Comparison of ENCODE assay signal across 8 cellular contexts in the genomic region with DNA sequence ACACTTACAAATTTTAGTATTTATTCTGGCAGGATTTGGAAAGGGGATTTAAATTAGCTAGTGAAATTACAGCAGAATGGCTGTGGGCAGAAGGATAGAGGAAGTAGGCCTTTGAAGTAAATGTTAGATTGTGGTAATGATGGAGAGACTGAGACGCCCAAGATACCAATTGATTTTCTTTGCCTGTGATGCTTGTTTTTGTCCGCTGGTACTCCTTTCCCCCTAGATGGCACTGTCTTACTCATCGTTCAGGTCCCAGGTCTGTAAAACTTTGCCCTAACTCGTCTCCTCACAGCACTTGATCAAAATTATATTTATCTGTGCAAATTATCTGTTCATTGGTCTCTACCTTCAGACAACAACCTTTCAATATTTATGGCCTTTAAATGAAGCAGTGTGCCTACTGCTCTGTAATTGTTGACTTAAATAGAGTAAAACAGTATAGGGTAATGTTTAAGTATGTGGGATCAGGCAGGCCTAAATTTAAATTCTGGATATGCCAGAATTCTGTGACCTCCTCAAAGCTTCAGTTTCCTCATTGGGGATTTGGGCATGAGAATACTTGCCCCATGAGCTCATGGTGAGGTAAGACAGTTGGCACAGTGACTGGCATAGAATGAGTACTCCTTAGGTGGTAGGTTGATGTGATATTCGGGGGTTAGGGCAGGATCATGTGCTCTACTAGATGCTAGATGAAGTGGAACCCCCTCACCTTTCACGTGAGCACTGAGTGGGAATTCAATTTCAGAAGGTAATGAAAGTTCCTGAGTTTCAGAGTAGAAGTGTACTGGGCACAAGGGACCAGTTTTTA. TPM values are rescaled to one million over a fixed set of nuclear protein-coding genes. Genes with fewer than 3 reads are reported as not detected.
A peak's percentile ranks its signal among the peaks of the same experiment; 100 is the strongest.
DNase-seq lines count a peak whose midpoint lies in the region; ATAC-seq and TF ChIP-seq lines count a peak whose summit lies in the region.

No MANE protein-coding gene starts in this region.

- H3K27me3 Mint-ChIP-seq in activated CD8-positive, alpha-beta T cell treated with anti-CD3 and anti-CD28 coated beads, Interleukin-2, amount 10 ng/mL, durations not matched to agents 7 days and 5 days (ENCODE audit: low read depth), result no peaks in the 10 kb centered on the region
- H3K27me3 Mint-ChIP-seq in immature natural killer cell (ENCODE audit: low read depth in 3 of 3), result peaks cover 0 to 3% (median 2%) of the 10 kb centered on the region in 3 donors

- H3K27me3 ChIP-seq in HCT116 (ENCODE audit: insufficient read depth, low read length), result no peaks in the 10 kb centered on the region

- CTCF ChIA-PET in HCT116 (lab: Charles Lee), result no interaction called here
- CTCF ChIA-PET in activated CD8-positive, alpha-beta T cell treated with anti-CD3 and anti-CD28 coated beads, Interleukin-2, amount 10 ng/mL, durations not matched to agents 7 days and 5 days (lab: Charles Lee), result interaction anchor here (0.7 to 1.9 kb wide), 18 partner anchors 10 to 290 kb away, joined by 3 to 10 read pairs (median 4); no protein-coding TSS in a partner anchor

- H3K9me3 Mint-ChIP-seq in activated CD8-positive, alpha-beta T cell treated with anti-CD3 and anti-CD28 coated beads, Interleukin-2, amount 10 ng/mL, durations not matched to agents 7 days and 5 days (ENCODE audit: insufficient read depth), result no peaks in the 10 kb centered on the region
- no peaks in the 10 kb centered on the region for H3K9me3 Mint-ChIP-seq in immature natural killer cell

- peak; percentile 62 for TF ChIP-seq RAD21 in HCT116 (IDR thresholded peaks at IDR 0.05; ENCODE audit: low read depth)

- H4K20me1 ChIP-seq in HCT116 (ENCODE audit: insufficient read depth), result no peaks in the 10 kb centered on the region; the same call in 1 of the 2 replicates

- no peak overlapping the region for H2AFZ ChIP-seq in HCT116 (ENCODE audit: low read depth, low read length, poor library complexity, severe bottlenecking)

- peak; percentile 29 for DNase-seq in stimulated activated CD4-positive, alpha-beta T cell treated with anti-CD3 and anti-CD28 coated beads, Interleukin-4, amount 100 ng/mL, for 24 hours
- no peak for DNase-seq in stimulated activated CD4-positive, alpha-beta T cell treated with anti-CD3 and anti-CD28 coated beads, Interleukin-2, amount 100 ng/mL, for 48 hours
- DNase-seq in HCT116 (ENCODE audit: low read depth, low spot score) (no peak), LNCaP clone FGC (ENCODE audit: low read depth) (no peak), immature natural killer cell (peak; percentile 25 to 45 (median 36)), substantia nigra (lab: John Stamatoyannopoulos, UW) (no peak)
- peak; percentile 57 for DNase-seq in activated CD8-positive, alpha-beta T cell treated with anti-CD3 and anti-CD28 coated beads, Interleukin-2, amount 10 ng/mL, durations not matched to agents 7 days and 5 days
- DNase-seq in stimulated activated CD8-positive, alpha-beta memory T cell treated with anti-CD3 and anti-CD28 coated beads, Interleukin-4, amount 100 ng/mL, for 48 hours, result no peak

- POLR2A ChIA-PET in HCT116 (lab: Charles Lee), result no interaction called here
- POLR2A ChIA-PET in activated CD8-positive, alpha-beta T cell treated with anti-CD3 and anti-CD28 coated beads, Interleukin-2, amount 10 ng/mL, durations not matched to agents 7 days and 5 days (lab: Charles Lee), result interaction anchor here (1.1 kb wide), 1 partner anchor 52 kb away, joined by 4 read pairs; no protein-coding TSS in a partner anchor

- H3K9me3 ChIP-seq in HCT116 (ENCODE audit: control insufficient read depth in 1 of 2, insufficient read depth in 1 of 2, low read depth in 1 of 2, low read length in 2 of 2), result no peaks in the 10 kb centered on the region

- TF ChIP-seq CTCF in HCT116 (IDR thresholded peaks at IDR 0.05 in 2 of 3, conservative IDR thresholded peaks at IDR 0.05 in 1 of 3; ENCODE audit: borderline replicate concordance in 1 of 3, insufficient read depth in 1 of 3, low read depth in 2 of 3, low read length in 2 of 3) (peak; percentile 30 to 53 (median 48); a peak in 5 of 6 replicates), LNCaP clone FGC (IDR thresholded peaks at IDR 0.05; ENCODE audit: control insufficient read depth, extremely low read depth, insufficient read depth) (peak; percentile 64)

- H3K4me3 Mint-ChIP-seq in activated CD8-positive, alpha-beta T cell treated with anti-CD3 and anti-CD28 coated beads, Interleukin-2, amount 10 ng/mL, durations not matched to agents 7 days and 5 days, result no peak overlapping the region
- peak overlapping the region in 1 of 5 donors; percentile 39 for H3K4me3 Mint-ChIP-seq in immature natural killer cell

- H3K79me2 ChIP-seq in HCT116 (ENCODE audit: insufficient read depth, low read length), result peaks cover 94% of the 10 kb centered on the region

- peaks cover 41% of the 10 kb centered on the region for H3K4me1 Mint-ChIP-seq in activated CD8-positive, alpha-beta T cell treated with anti-CD3 and anti-CD28 coated beads, Interleukin-2, amount 10 ng/mL, durations not matched to agents 7 days and 5 days (ENCODE audit: low read depth)
- peaks cover 72 to 89% of the 10 kb centered on the region in 2 donors for H3K4me1 Mint-ChIP-seq in immature natural killer cell

- no peak overlapping the region for H3K9ac ChIP-seq in HCT116 (ENCODE audit: low read length)

- H3K4me1 ChIP-seq in HCT116 (ENCODE audit: control insufficient read depth in 1 of 2, insufficient read depth in 2 of 2, low read length in 2 of 2), result peaks cover 3 to 10% of the 10 kb centered on the region in 2 experiments; a peak in 3 of 4 replicates

- no peaks in the 10 kb centered on the region for H3K9me2 ChIP-seq in HCT116 (ENCODE audit: insufficient read depth)

- no peak overlapping the region for H3K4me2 ChIP-seq in HCT116 (ENCODE audit: low read length)

- H3K36me3 Mint-ChIP-seq in activated CD8-positive, alpha-beta T cell treated with anti-CD3 and anti-CD28 coated beads, Interleukin-2, amount 10 ng/mL, durations not matched to agents 7 days and 5 days (ENCODE audit: low read depth), result peaks cover 26% of the 10 kb centered on the region
- H3K36me3 Mint-ChIP-seq in immature natural killer cell, result no peaks in the 10 kb centered on the region

- H3K36me3 ChIP-seq in HCT116 (ENCODE audit: control insufficient read depth in 1 of 2, insufficient read depth in 2 of 2, low read length in 2 of 2), result no peaks in the 10 kb centered on the region

- peak; percentile 81 for ATAC-seq in HCT116
- ATAC-seq in activated CD8-positive, alpha-beta T cell treated with anti-CD3 and anti-CD28 coated beads, Interleukin-2, amount 10 ng/mL, durations not matched to agents 7 days and 5 days, result peak; percentile 95

- peak overlapping the region; percentile 58 for H3K27ac Mint-ChIP-seq in activated CD8-positive, alpha-beta T cell treated with anti-CD3 and anti-CD28 coated beads, Interleukin-2, amount 10 ng/mL, durations not matched to agents 7 days and 5 days
- peak overlapping the region; percentile 12 to 77 (median 68) for H3K27ac Mint-ChIP-seq in immature natural killer cell

- TF ChIP-seq POLR2A in HCT116 (IDR thresholded peaks at IDR 0.05; ENCODE audit: borderline replicate concordance, extremely low read depth, insufficient read depth, insufficient read length), result no peak

- H3K4me3 ChIP-seq in HCT116 (replicated peaks in 1 of 2; ENCODE audit: low read depth in 1 of 2, low read length in 2 of 2) (no peak overlapping the region), LNCaP clone FGC (ENCODE audit: low read depth, low read length) (no peak overlapping the region)

- intact Hi-C loops in HCT116 (cut with micrococcal nuclease), result no loop called here

- no TSS peak for BruUV-seq in HCT116 (replicated peaks; lab: Mats Ljungman, UMichigan)

- RAD21 ChIA-PET in HCT116 (lab: Charles Lee; ENCODE audit: low non-redundant PET in 1 of 2, low total read pairs in 2 of 2, uncharacterized antibody in 2 of 2, unreplicated experiment in 2 of 2), result no interaction called here

- no peak overlapping the region for H3K27ac ChIP-seq in HCT116 (ENCODE audit: low read depth, low read length)
- no peak overlapping the region for H3K27ac ChIP-seq in substantia nigra (ENCODE audit: low read depth, low read length, poor library complexity, severe bottlenecking)

TF ChIP-seq in HCT116, 20 proteins besides CTCF, POLR2A, EP300 and RAD21:
- TF ChIP-seq ZFX (IDR thresholded peaks at IDR 0.05) (no peak), CBX3 (IDR thresholded peaks at IDR 0.05; ENCODE audit: low read depth) (0 out of 2 replicates have a peak, but pooled peaks have one; percentile 18)

RNA-seq across cellular contexts. Expression of a gene that starts 14.7 kb away (rescaled TPM):
- total RNA-seq in HCT116 (2021; ENCODE audit: unreplicated experiment), result 38.1 TPM
- polyA plus RNA-seq in HCT116 (2012), result 13.4 and 16.3 TPM in 2 replicates
- 10 to 100 TPM; 41.0 to 44.0 TPM for total RNA-seq in activated CD8-positive, alpha-beta T cell treated with anti-CD3 and anti-CD28 coated beads, Interleukin-2, amount 10 ng/mL, durations not matched to agents 7 days and 5 days
- polyA plus RNA-seq in immature natural killer cell, result 10 to 100 TPM; 37.7 to 63.4 (median 39.4) TPM

RNA-seq across cellular contexts. Expression of a gene that starts 50.7 kb away (rescaled TPM):
- 23.7 TPM for total RNA-seq in HCT116 (2021; ENCODE audit: unreplicated experiment)
- 8.4 and 8.7 TPM in 2 replicates for polyA plus RNA-seq in HCT116 (2012)
- 10 to 100 TPM; 81.7 to 84.3 TPM for total RNA-seq in activated CD8-positive, alpha-beta T cell treated with anti-CD3 and anti-CD28 coated beads, Interleukin-2, amount 10 ng/mL, durations not matched to agents 7 days and 5 days
- polyA plus RNA-seq in immature natural killer cell, result 10 to 100 TPM; 15.3 to 29.3 (median 24.0) TPM

Comparison
In these comparisons a context has a peak if more than half of its experiments do, and no peak if none do; other contexts are left out.
1. DNase-seq: peak in stimulated activated CD4-positive, alpha-beta T cell treated with anti-CD3 and anti-CD28 coated beads, Interleukin-4, amount 100 ng/mL, for 24 hours (single experiment), activated CD8-positive, alpha-beta T cell treated with anti-CD3 and anti-CD28 coated beads, Interleukin-2, amount 10 ng/mL, durations not matched to agents 7 days and 5 days (single experiment) and immature natural killer cell (3 of 3); none in stimulated activated CD4-positive, alpha-beta T cell treated with anti-CD3 and anti-CD28 coated beads, Interleukin-2, amount 100 ng/mL, for 48 hours (0 of 2), HCT116 (single experiment), LNCaP clone FGC (single experiment), substantia nigra (0 of 49) and stimulated activated CD8-positive, alpha-beta memory T cell treated with anti-CD3 and anti-CD28 coated beads, Interleukin-4, amount 100 ng/mL, for 48 hours (single experiment).